11 cellular contexts compared by ENCODE assay signal in genomic region chr22:32354360-32355351, GRCh38. TPM values are rescaled to one million over a fixed set of nuclear protein-coding genes. Genes with fewer than 3 reads are reported as not detected.
DNase-seq lines count a peak whose midpoint lies in the region; ATAC-seq and TF ChIP-seq lines count a peak whose summit lies in the region.
"Had no signal": no experiment of that assay in that cellular context is flagged by ENCODE, and none has a peak within 500 bp of the region (broad histone marks: within the 10 kb centered on the region; RNA-seq: fewer than 3 reads in every experiment).

No MANE protein-coding gene starts in this region.

- peaks cover 3% of the 10 kb centered on the region; the same call in 2 of the 3 replicates for H3K9me3 Mint-ChIP-seq in GM23338

- H3K9me2 ChIP-seq in GM23338 (ENCODE audit: insufficient read depth) (no peaks in the 10 kb centered on the region), OCI-LY7 (ENCODE audit: insufficient read depth, low read length) (no peaks in the 10 kb centered on the region)

- H3K9me3 ChIP-seq in OCI-LY7 (ENCODE audit: low read length): no peaks in the 10 kb centered on the region

- H3K4me1 ChIP-seq in GM23338 (ENCODE audit: insufficient read depth) (no peaks in the 10 kb centered on the region), OCI-LY7 (ENCODE audit: insufficient read depth, low read length, poor library complexity, severe bottlenecking) (no peaks in the 10 kb centered on the region)

- H3K27me3 Mint-ChIP-seq in GM23338 (ENCODE audit: insufficient read depth, low read depth, poor library complexity): peaks cover 12% of the 10 kb centered on the region

- H3K27ac ChIP-seq in GM23338 (ENCODE audit: low read depth): no peak overlapping the region
- H3K27ac ChIP-seq in OCI-LY7 (ENCODE audit: low read depth, low read length, poor library complexity, severe bottlenecking): no peak overlapping the region
- H3K27ac ChIP-seq in epithelial cell of prostate: no peak overlapping the region
- H3K27ac ChIP-seq: PC-9 had no signal

- no peaks in the 10 kb centered on the region for H4K20me1 ChIP-seq in GM23338 (replicated peaks; ENCODE audit: insufficient read depth)
- H4K20me1 ChIP-seq in OCI-LY7 (ENCODE audit: insufficient read depth, low read length): no peaks in the 10 kb centered on the region

- DNase-seq in GM23338 (ENCODE audit: low spot score) (peak; percentile 53), OCI-LY7 (ENCODE audit: low spot score) (peak; percentile 1), epithelial cell of prostate (ENCODE audit: low read depth, low spot score) (peak; percentile 14), renal cortical epithelial cell (ENCODE audit: low read depth) (peak; percentile 54), NCI-H2107 (lab: John Stamatoyannopoulos, UW) (no peak), HuH-7.5 (ENCODE audit: low spot score) (no peak), NCI-H146 (lab: John Stamatoyannopoulos, UW) (no peak)
- DNase-seq: glutamatergic neuron had no signal

- H3K4me2 ChIP-seq in GM23338: no peak overlapping the region
- H3K4me2 ChIP-seq in OCI-LY7 (ENCODE audit: low read length): no peak overlapping the region
- H3K4me2 ChIP-seq: PC-9 had no signal

- H3K36me3 Mint-ChIP-seq in GM23338 (ENCODE audit: low read depth): peaks cover 4% of the 10 kb centered on the region

- BruUV-seq in OCI-LY7 (replicated peaks; lab: Mats Ljungman, UMichigan): no TSS peak

- H3K4me3 Mint-ChIP-seq in GM23338: peak overlapping the region; percentile 18; the same call in 1 of the 3 replicates

- CTCF ChIA-PET in OCI-LY7 (lab: Charles Lee; ENCODE audit: unreplicated experiment): no interaction called here

- H3F3A ChIP-seq in GM23338 (replicated peaks; ENCODE audit: low read depth): no peaks in the 10 kb centered on the region

- no peak overlapping the region for H3K27ac Mint-ChIP-seq in GM23338

- TF ChIP-seq CTCF in GM23338 (conservative IDR thresholded peaks at IDR 0.05; ENCODE audit: low read depth in 2 of 2) (peak in 1 of 2 experiments; percentile 37; a peak in 2 of 4 replicates), OCI-LY7 (conservative IDR thresholded peaks at IDR 0.05; ENCODE audit: low read length) (no peak)

- H3K36me3 ChIP-seq in GM23338 (ENCODE audit: insufficient read depth) (no peaks in the 10 kb centered on the region), OCI-LY7 (ENCODE audit: insufficient read depth, low read length) (no peaks in the 10 kb centered on the region)

- intact Hi-C loops in OCI-LY7 (cut with micrococcal nuclease; ENCODE audit: unreplicated experiment): no loop called here

- H2AFZ ChIP-seq in GM23338 (no peak overlapping the region), OCI-LY7 (ENCODE audit: low read length) (no peak overlapping the region)
- H2AFZ ChIP-seq: PC-9 had no signal

- ATAC-seq in GM23338: no peak

- H3K4me1 Mint-ChIP-seq in GM23338: peaks cover 18% of the 10 kb centered on the region

- no peaks in the 10 kb centered on the region for H3K27me3 ChIP-seq in GM23338 (ENCODE audit: insufficient read depth)

- POLR2A ChIA-PET in OCI-LY7 (lab: Charles Lee): no interaction called here

- H3K79me2 ChIP-seq in GM23338 (replicated peaks; ENCODE audit: insufficient read depth) (no peaks in the 10 kb centered on the region), OCI-LY7 (ENCODE audit: insufficient read depth, low read depth, low read length) (no peaks in the 10 kb centered on the region)

- H3K4me3 ChIP-seq in GM23338: no peak overlapping the region
- H3K4me3 ChIP-seq in OCI-LY7 (ENCODE audit: low read depth, low read length, poor library complexity, severe bottlenecking): no peak overlapping the region
- H3K4me3 ChIP-seq: PC-9 had no signal

TF ChIP-seq in GM23338, 12 proteins besides CTCF, POLR2A, EP300 and RAD21 (continues in another document):
- TF ChIP-seq ZNF331 (CRISPR knock-in tag; IDR thresholded peaks at IDR 0.05; ENCODE audit: low read depth) (no peak), REST (IDR thresholded peaks at IDR 0.05; ENCODE audit: unreplicated experiment) (no peak)

RNA-seq across cellular contexts. Expression of gene RFPL3, which starts 3.0 kb away (rescaled TPM):
- total RNA-seq in GM23338 (2014; rRNA removed; shearing (Covaris generic)): not detected in 2 replicates
- polyA plus RNA-seq in GM23338 (2016; fragmentation: Nextera tagmentation; extraction: Ambion mirVana): not detected in 2 replicates
- total RNA-seq in OCI-LY7 (2014; rRNA removed; shearing (Covaris generic)): not detected in 2 replicates
- total RNA-seq in OCI-LY7 (2022): not detected in 2 replicates
- total RNA-seq in renal cortical epithelial cell: not detected in 2 replicates
- total RNA-seq: Daoy, PC-9 had no signal
- polyA plus RNA-seq: adipose tissue had no signal

RNA-seq across cellular contexts. Expression of gene RTCB, which starts 57.4 kb away (rescaled TPM):
- 99.0 and 106 TPM in 2 replicates for total RNA-seq in GM23338 (2014; rRNA removed; shearing (Covaris generic))
- 44.5 and 52.5 TPM in 2 replicates for polyA plus RNA-seq in GM23338 (2016; fragmentation: Nextera tagmentation; extraction: Ambion mirVana)
- 37.2 and 58.3 TPM in 2 replicates for total RNA-seq in OCI-LY7 (2014; rRNA removed; shearing (Covaris generic))
- 27.9 and 29.9 TPM in 2 replicates for total RNA-seq in OCI-LY7 (2022)
- total RNA-seq in renal cortical epithelial cell: 126 and 182 TPM in 2 replicates

Comparison
In these comparisons a context has a peak if more than half of its experiments do, and no peak if none do; other contexts are left out.
1. DNase-seq: peak in GM23338 (single experiment), OCI-LY7 (single experiment), epithelial cell of prostate (single experiment) and renal cortical epithelial cell (single experiment); none in NCI-H2107 (single experiment), HuH-7.5 (single experiment) and NCI-H146 (single experiment).